Comparison of ENCODE assay signal across 26 cellular contexts in the genomic region with DNA sequence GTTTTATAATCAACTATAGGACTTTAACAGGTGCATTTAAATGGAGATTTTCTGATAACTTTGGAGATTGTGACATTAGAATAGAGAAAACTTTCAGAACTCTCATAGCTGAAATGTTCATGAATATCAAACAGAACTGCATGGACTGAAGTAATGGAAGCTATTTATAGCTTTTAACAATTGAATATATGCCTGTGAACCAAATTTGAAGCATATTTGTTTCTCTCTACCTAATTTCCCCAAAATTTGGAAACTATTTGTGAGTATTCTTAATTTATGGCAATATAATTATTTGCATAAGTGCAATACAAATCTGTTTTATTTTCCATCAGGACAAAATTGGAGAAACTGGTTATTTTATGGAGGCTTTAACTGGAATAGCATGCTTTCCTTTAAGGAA.
"Had no signal": no experiment of that assay in that cellular context is flagged by ENCODE, and none has a peak within 500 bp of the region (broad histone marks: within the 10 kb centered on the region; RNA-seq: fewer than 3 reads in every experiment).

No MANE protein-coding gene starts in this region.

- H3K4me3 Mint-ChIP-seq: naive thymus-derived CD4-positive, alpha-beta T cell; nephron progenitor cell; stimulated activated effector memory CD8-positive, alpha-beta T cell treated with anti-CD3 and anti-CD28 coated beads, Interleukin-12 subunit alpha, Interleukin-12 subunit beta, amount 100 ng/mL, for 72 hours had no signal

- ATAC-seq: left cardiac atrium; left lung; naive thymus-derived CD4-positive, alpha-beta T cell; psoas muscle; right cardiac atrium; stimulated activated effector memory CD8-positive, alpha-beta T cell treated with anti-CD3 and anti-CD28 coated beads, Interleukin-12 subunit alpha, Interleukin-12 subunit beta, amount 100 ng/mL, for 72 hours had no signal

- H3K4me3 ChIP-seq: coronary artery, esophagus squamous epithelium, left lung, ovary, psoas muscle, sigmoid colon, stomach, thyroid gland, vagina had no signal

- H3K27ac Mint-ChIP-seq: naive thymus-derived CD4-positive, alpha-beta T cell; nephron progenitor cell; stimulated activated effector memory CD8-positive, alpha-beta T cell treated with anti-CD3 and anti-CD28 coated beads, Interleukin-12 subunit alpha, Interleukin-12 subunit beta, amount 100 ng/mL, for 72 hours had no signal

- FAIRE-seq: islet of Langerhans had no signal

- DNase-seq: dermis blood vessel endothelial cell; effector memory CD4-positive, alpha-beta T cell; erythroblast; esophagus squamous epithelium; left cardiac atrium; left lung; mesenchymal stem cell; midbrain; naive thymus-derived CD4-positive, alpha-beta T cell; nephron progenitor cell; occipital lobe; ovary; posterior cingulate gyrus; psoas muscle; right cardiac atrium; sigmoid colon; stimulated activated CD4-positive, alpha-beta T cell treated with anti-CD3 and anti-CD28 coated beads, Interleukin-2, amount 100 ng/mL, for 24 hours; stimulated activated CD4-positive, alpha-beta T cell treated with anti-CD3 and anti-CD28 coated beads, Interleukin-4, amount 100 ng/mL, for 24 hours; stimulated activated naive CD4-positive, alpha-beta T cell treated with Interleukin-2 at 50 U/mL for 16 hours; stomach; thyroid gland; trophoblast cell had no signal

- H3K4me1 Mint-ChIP-seq: naive thymus-derived CD4-positive, alpha-beta T cell; nephron progenitor cell; stimulated activated effector memory CD8-positive, alpha-beta T cell treated with anti-CD3 and anti-CD28 coated beads, Interleukin-12 subunit alpha, Interleukin-12 subunit beta, amount 100 ng/mL, for 72 hours had no signal

- H3K36me3 Mint-ChIP-seq: stimulated activated effector memory CD8-positive, alpha-beta T cell treated with anti-CD3 and anti-CD28 coated beads, Interleukin-12 subunit alpha, Interleukin-12 subunit beta, amount 100 ng/mL, for 72 hours had no signal
